ENCODE assay signal across 22 cellular contexts in genomic region chr10:45424668-45425404, GRCh38. TPM values are rescaled to one million over a fixed set of nuclear protein-coding genes. Genes with fewer than 3 reads are reported as not detected.
DNase-seq lines count a peak whose midpoint lies in the region; ATAC-seq and TF ChIP-seq lines count a peak whose summit lies in the region.
"Had no signal": no experiment of that assay in that cellular context is flagged by ENCODE, and none has a peak within 500 bp of the region (broad histone marks: within the 10 kb centered on the region; RNA-seq: fewer than 3 reads in every experiment).

No MANE protein-coding gene starts in this region.

- no peaks in the 10 kb centered on the region for H3K9me3 ChIP-seq in Loucy (ENCODE audit: insufficient read depth, low read depth, low read length)
- no peaks in the 10 kb centered on the region for H3K9me3 ChIP-seq in gastroesophageal sphincter
- no peaks in the 10 kb centered on the region for H3K9me3 ChIP-seq in lower lobe of right lung
- H3K9me3 ChIP-seq: mucosa of descending colon had no signal

- H3K27me3 Mint-ChIP-seq in activated CD8-positive, alpha-beta memory T cell treated with anti-CD3 and anti-CD28 coated beads, Interleukin-2, amount 10 ng/mL, durations not matched to agents 7 days and 5 days: no peaks in the 10 kb centered on the region
- H3K27me3 Mint-ChIP-seq in stimulated activated memory B cell treated with anti-CD40 and anti-IgM and Interleukin-4, amounts not matched to agents 10 μg/mL and 1 μg/mL and 100 μg/mL, for 72 hours: no peaks in the 10 kb centered on the region
- H3K27me3 Mint-ChIP-seq: activated naive CD8-positive, alpha-beta T cell had no signal

- H3K4me3 ChIP-seq in Loucy (ENCODE audit: low read length, poor library complexity, severe bottlenecking) (no peak overlapping the region), gastroesophageal sphincter (no peak overlapping the region), lower lobe of right lung (no peak overlapping the region)
- H3K4me3 ChIP-seq: GM12878, mucosa of descending colon had no signal

- ATAC-seq in activated CD8-positive, alpha-beta memory T cell treated with anti-CD3 and anti-CD28 coated beads, Interleukin-2, amount 10 ng/mL, durations not matched to agents 7 days and 5 days: no peak
- ATAC-seq in gastroesophageal sphincter: peak; percentile 28
- no peak for ATAC-seq in stimulated activated memory B cell treated with anti-CD40 and anti-IgM and Interleukin-4, amounts not matched to agents 10 μg/mL and 1 μg/mL and 100 μg/mL, for 72 hours
- ATAC-seq in lower lobe of right lung: no peak
- ATAC-seq: effector memory CD8-positive, alpha-beta T cell; GM12878; left colon; mucosa of descending colon had no signal

- H3K27me3 ChIP-seq in Loucy (ENCODE audit: insufficient read depth, low read length, poor library complexity, severe bottlenecking) (no peaks in the 10 kb centered on the region), gastroesophageal sphincter (peaks cover 30% of the 10 kb centered on the region), lower lobe of right lung (ENCODE audit: low read depth) (peaks cover 18% of the 10 kb centered on the region)

- H3K4me1 Mint-ChIP-seq in activated CD8-positive, alpha-beta memory T cell treated with anti-CD3 and anti-CD28 coated beads, Interleukin-2, amount 10 ng/mL, durations not matched to agents 7 days and 5 days: peaks cover 71% of the 10 kb centered on the region
- H3K4me1 Mint-ChIP-seq in stimulated activated memory B cell treated with anti-CD40 and anti-IgM and Interleukin-4, amounts not matched to agents 10 μg/mL and 1 μg/mL and 100 μg/mL, for 72 hours: peaks cover 61% of the 10 kb centered on the region

- DNase-seq in activated CD8-positive, alpha-beta memory T cell treated with anti-CD3 and anti-CD28 coated beads, Interleukin-2, amount 10 ng/mL, durations not matched to agents 7 days and 5 days: peak; percentile 31
- no peak for DNase-seq in activated CD8-positive, alpha-beta memory T cell treated with anti-CD3 and anti-CD28 coated beads for 24 hours
- DNase-seq in T-helper 9 cell: no peak
- no peak for DNase-seq in lower lobe of right lung
- no peak for DNase-seq in COLO668 (lab: John Stamatoyannopoulos, UW; ENCODE audit: unreplicated experiment)
- DNase-seq: activated CD4-positive, alpha-beta memory T cell treated with anti-CD3 and anti-CD28 coated beads, Interleukin-2, amount 10 ng/mL, durations not matched to agents 7 days and 5 days; activated T-cell treated with anti-CD3 and anti-CD28 coated beads, Interleukin-2, amount 50 U/mL, for 48 hours; effector memory CD8-positive, alpha-beta T cell; GF-D8; left colon; NCI-H146; NCI-H748 treated with DMSO at 0.1 percent for 48 hours; SHP77 had no signal

- no peak for TF ChIP-seq POLR2A in gastroesophageal sphincter (IDR thresholded peaks at IDR 0.05)

- H3K4me3 Mint-ChIP-seq in activated CD8-positive, alpha-beta memory T cell treated with anti-CD3 and anti-CD28 coated beads, Interleukin-2, amount 10 ng/mL, durations not matched to agents 7 days and 5 days: no peak overlapping the region
- H3K4me3 Mint-ChIP-seq in stimulated activated memory B cell treated with anti-CD40 and anti-IgM and Interleukin-4, amounts not matched to agents 10 μg/mL and 1 μg/mL and 100 μg/mL, for 72 hours: no peak overlapping the region
- H3K4me3 Mint-ChIP-seq: activated CD4-positive, alpha-beta memory T cell treated with anti-CD3 and anti-CD28 coated beads, Interleukin-2, amount 10 ng/mL, durations not matched to agents 7 days and 5 days; activated naive CD8-positive, alpha-beta T cell; effector memory CD8-positive, alpha-beta T cell had no signal

- no peak overlapping the region for H2AFZ ChIP-seq in Loucy (ENCODE audit: low read length)

- H3K4me2 ChIP-seq in Loucy (ENCODE audit: low read depth, low read length, poor library complexity, severe bottlenecking): peak overlapping the region; percentile 41

- CTCF ChIA-PET in activated CD8-positive, alpha-beta memory T cell treated with anti-CD3 and anti-CD28 coated beads, Interleukin-2, amount 10 ng/mL, durations not matched to agents 7 days and 5 days (lab: Charles Lee): interaction anchor here (0.8 to 1.2 kb wide), 3 partner anchors 10 to 235 kb away, joined by 3 read pairs; no protein-coding TSS in a partner anchor

- peak overlapping the region; percentile 39 for H3K9ac ChIP-seq in Loucy (ENCODE audit: low read depth, low read length, poor library complexity, severe bottlenecking)

- peaks cover 5% of the 10 kb centered on the region for H3K36me3 Mint-ChIP-seq in activated CD8-positive, alpha-beta memory T cell treated with anti-CD3 and anti-CD28 coated beads, Interleukin-2, amount 10 ng/mL, durations not matched to agents 7 days and 5 days
- peaks cover 54% of the 10 kb centered on the region for H3K36me3 Mint-ChIP-seq in stimulated activated memory B cell treated with anti-CD40 and anti-IgM and Interleukin-4, amounts not matched to agents 10 μg/mL and 1 μg/mL and 100 μg/mL, for 72 hours
- H3K36me3 Mint-ChIP-seq: activated naive CD8-positive, alpha-beta T cell had no signal

- H4K20me1 ChIP-seq in Loucy (ENCODE audit: insufficient read depth, low read length, poor library complexity, severe bottlenecking): no peaks in the 10 kb centered on the region

- WGBS in gastroesophageal sphincter (ENCODE audit: low coverage in 1 of 2), 2 donors: 82% methylated on average over 5 of the region's 15 CpGs; no CpG with 5 or more reads in 1 of the 2 donors

- no peaks in the 10 kb centered on the region for H3K9me3 Mint-ChIP-seq in activated CD8-positive, alpha-beta memory T cell treated with anti-CD3 and anti-CD28 coated beads, Interleukin-2, amount 10 ng/mL, durations not matched to agents 7 days and 5 days (ENCODE audit: low read depth)
- H3K9me3 Mint-ChIP-seq in stimulated activated memory B cell treated with anti-CD40 and anti-IgM and Interleukin-4, amounts not matched to agents 10 μg/mL and 1 μg/mL and 100 μg/mL, for 72 hours: no peaks in the 10 kb centered on the region
- H3K9me3 Mint-ChIP-seq: activated CD4-positive, alpha-beta memory T cell treated with anti-CD3 and anti-CD28 coated beads, Interleukin-2, amount 10 ng/mL, durations not matched to agents 7 days and 5 days; effector memory CD8-positive, alpha-beta T cell had no signal

- H3F3A ChIP-seq in Loucy (ENCODE audit: low read depth): no peaks in the 10 kb centered on the region

- H3K36me3 ChIP-seq in Loucy (ENCODE audit: insufficient read depth, low read length): no peaks in the 10 kb centered on the region
- no peaks in the 10 kb centered on the region for H3K36me3 ChIP-seq in gastroesophageal sphincter
- H3K36me3 ChIP-seq in lower lobe of right lung: peaks cover 17% of the 10 kb centered on the region

- peak overlapping the region in 1 of 4 donors; percentile 34 for H3K27ac ChIP-seq in gastroesophageal sphincter
- H3K27ac ChIP-seq in lower lobe of right lung: no peak overlapping the region

- no peaks in the 10 kb centered on the region for H3K9me2 ChIP-seq in Loucy (replicated peaks; ENCODE audit: low read depth, low read length)

- TF ChIP-seq CTCF in Loucy (conservative IDR thresholded peaks at IDR 0.05; ENCODE audit: low read length) (no peak), gastroesophageal sphincter (IDR thresholded peaks at IDR 0.05) (no peak), lower lobe of right lung (IDR thresholded peaks at IDR 0.05) (no peak)

- peaks cover 39% of the 10 kb centered on the region for H3K4me1 ChIP-seq in Loucy (ENCODE audit: insufficient read depth, low read length, poor library complexity, severe bottlenecking)
- H3K4me1 ChIP-seq in gastroesophageal sphincter: peaks cover 0 to 35% (median 18%) of the 10 kb centered on the region in 3 donors
- peaks cover 35% of the 10 kb centered on the region for H3K4me1 ChIP-seq in lower lobe of right lung

- no peaks in the 10 kb centered on the region for H3K79me2 ChIP-seq in Loucy (ENCODE audit: insufficient read depth, low read length)

- peak overlapping the region; percentile 44 for H3K27ac Mint-ChIP-seq in activated CD8-positive, alpha-beta memory T cell treated with anti-CD3 and anti-CD28 coated beads, Interleukin-2, amount 10 ng/mL, durations not matched to agents 7 days and 5 days
- peak overlapping the region; percentile 99 for H3K27ac Mint-ChIP-seq in stimulated activated memory B cell treated with anti-CD40 and anti-IgM and Interleukin-4, amounts not matched to agents 10 μg/mL and 1 μg/mL and 100 μg/mL, for 72 hours
- H3K27ac Mint-ChIP-seq: activated naive CD8-positive, alpha-beta T cell had no signal

- intact Hi-C loops in lower lobe of right lung (cut with DNase I): no loop called here

- no peak for TF ChIP-seq EP300 in gastroesophageal sphincter (IDR thresholded peaks at IDR 0.05)

RNA-seq across cellular contexts. Expression of gene ALOX5, which starts 50.8 kb away (rescaled TPM):
- 1 to 10 TPM; 1.9 to 8.9 TPM for total RNA-seq in activated CD8-positive, alpha-beta memory T cell treated with anti-CD3 and anti-CD28 coated beads, Interleukin-2, amount 10 ng/mL, durations not matched to agents 7 days and 5 days
- 10 to 100 TPM; 13.7 to 46.4 (median 17.9) TPM for total RNA-seq in gastroesophageal sphincter
- total RNA-seq in lower lobe of right lung: 222 TPM
- total RNA-seq: chondrocyte, fibroblast of lung, MCF 10A had no signal
